In the genomic region with DNA sequence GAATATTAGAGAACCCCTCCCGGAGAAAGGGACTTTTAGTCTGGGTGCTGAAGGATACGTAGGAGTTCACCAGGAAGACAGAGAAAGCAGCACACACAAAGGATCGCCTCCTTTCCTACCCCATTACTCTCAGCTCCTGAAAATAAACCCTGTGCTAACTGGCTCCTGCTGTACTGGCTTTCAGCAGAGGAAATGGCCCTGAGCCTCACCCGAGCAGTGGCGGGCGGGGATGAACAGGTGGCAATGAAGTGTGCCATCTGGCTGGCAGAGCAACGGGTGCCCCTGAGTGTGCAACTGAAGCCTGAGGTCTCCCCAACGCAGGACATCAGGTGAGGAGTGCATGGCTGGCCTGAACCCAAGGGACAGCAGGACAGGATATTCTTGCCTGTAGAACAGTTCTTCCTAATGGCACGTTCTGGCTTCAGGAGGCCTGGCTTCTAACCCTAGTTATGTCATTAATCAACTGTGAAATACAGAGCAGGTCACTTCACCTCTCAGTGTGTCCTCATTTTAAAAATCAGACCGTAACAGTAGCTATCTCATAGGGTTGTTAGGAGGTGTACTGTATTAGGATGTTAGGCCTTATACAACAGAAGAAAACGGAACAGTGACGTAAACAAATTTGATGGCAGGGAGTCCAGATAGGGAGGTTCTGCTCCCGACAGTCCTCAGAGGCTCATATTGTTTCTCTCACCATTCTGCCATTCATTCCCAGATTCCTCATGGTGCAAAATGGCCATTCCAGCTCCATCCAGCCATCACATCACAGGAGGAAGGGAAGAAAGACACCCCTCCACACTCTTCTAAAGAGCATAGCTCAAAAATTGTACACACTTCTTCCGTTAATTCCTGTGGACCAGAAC, we compare ENCODE assay signal across 8 cellular contexts. TPM values are rescaled to one million over a fixed set of nuclear protein-coding genes. Genes with fewer than 3 reads are reported as not detected.
DNase-seq lines count a peak whose midpoint lies in the region; ATAC-seq and TF ChIP-seq lines count a peak whose summit lies in the region.

No MANE protein-coding gene starts in this region.

- in situ Hi-C loops in gastrocnemius medialis (cut with MboI; ENCODE audit: low sequenced_read_pairs in 4 of 4) = loop anchor here in 1 of 4 donors (10.0 kb wide), 1 partner anchor 65 kb away; no protein-coding TSS in a partner anchor

- peaks cover 0 to 5% of the 10 kb centered on the region in 2 donors for H3K36me3 ChIP-seq in gastrocnemius medialis

- H3K27ac ChIP-seq in RWPE1 (peak overlapping the region; percentile 91), epithelial cell of prostate (peak overlapping the region; percentile 100), gastrocnemius medialis (peak overlapping the region; percentile 95 to 98 (median 97))

- DNase-seq in GM12865 (ENCODE audit: low read depth) = peak; percentile 27
- no peak for DNase-seq in RWPE1 (ENCODE audit: low spot score)
- no peak for DNase-seq in epithelial cell of prostate (ENCODE audit: low read depth, low spot score)
- DNase-seq in gastrocnemius medialis = peak; percentile 82 to 89
- DNase-seq in HEK293T (ENCODE audit: extremely low spot score) = no peak
- no peak for DNase-seq in stimulated activated CD4-positive, alpha-beta T cell treated with anti-CD3 and anti-CD28 coated beads, Interleukin-15, amount 100 ng/mL, for 24 hours

- peaks cover 25 to 26% of the 10 kb centered on the region in 2 donors for H3K4me1 ChIP-seq in gastrocnemius medialis

- ATAC-seq in gastrocnemius medialis = peak; percentile 42 to 58
- ATAC-seq in GM18867 (IDR thresholded peaks at IDR 0.05; ENCODE audit: unreplicated experiment) = no peak
- ATAC-seq in GM21825 (IDR thresholded peaks at IDR 0.05; ENCODE audit: unreplicated experiment) = no peak

- H3K27me3 ChIP-seq in gastrocnemius medialis = no peaks in the 10 kb centered on the region

- CTCF ChIA-PET in RWPE1 (lab: Yijun Ruan, JAX) = interaction anchor here (1.0 kb wide), 1 partner anchor 47 kb away, joined by 3 read pairs; no protein-coding TSS in a partner anchor
- CTCF ChIA-PET in HEK293T (lab: Yijun Ruan, JAX) = no interaction called here

- TF ChIP-seq CTCF in GM12865 (IDR thresholded peaks at IDR 0.05; ENCODE audit: insufficient read depth, low read depth, low read length, missing control alignments) (no peak), RWPE1 (conservative IDR thresholded peaks at IDR 0.05; ENCODE audit: low read depth) (no peak), gastrocnemius medialis (IDR thresholded peaks at IDR 0.05 in 4 of 5, conservative IDR thresholded peaks at IDR 0.05 in 1 of 5) (no peak)

- H3K9me3 ChIP-seq in gastrocnemius medialis = no peaks in the 10 kb centered on the region

- POLR2A ChIA-PET in RWPE1 (lab: Yijun Ruan, JAX; ENCODE audit: low non-redundant PET) = interaction anchor here (0.7 kb wide), 1 partner anchor 47 kb away, joined by 3 read pairs; no protein-coding TSS in a partner anchor
- POLR2A ChIA-PET in HEK293T (lab: Yijun Ruan, JAX) = no interaction called here

- H3K4me3 ChIP-seq in GM12865 (ENCODE audit: low read depth, low read length) = peak overlapping the region; percentile 93
- H3K4me3 ChIP-seq in gastrocnemius medialis = peak overlapping the region; percentile 92 to 96 (median 95)

- TF ChIP-seq POLR2A in gastrocnemius medialis (IDR thresholded peaks at IDR 0.05) = peak; percentile 46 to 61

- intact Hi-C loops in gastrocnemius medialis (cut with DNase I; ENCODE audit: low total_unique reads) = loop anchor here (2.0 to 5.0 kb wide), 4 partner anchors 58 to 242 kb away; a partner anchor contains a TSS

TF ChIP-seq in HEK293T, 16 proteins besides CTCF, POLR2A, EP300 and RAD21:
- no peak for TF ChIP-seq SP1 (IDR thresholded peaks at IDR 0.05)
- no peak for TF ChIP-seq FOXA1 (IDR thresholded peaks at IDR 0.05)
- TF ChIP-seq ZNF384 (IDR thresholded peaks at IDR 0.05) = no peak
- TF ChIP-seq FOXM1 (IDR thresholded peaks at IDR 0.05; ENCODE audit: borderline replicate concordance) = no peak
- no peak for TF ChIP-seq CTBP1 (IDR thresholded peaks at IDR 0.05; ENCODE audit: borderline replicate concordance)
- no peak for TF ChIP-seq ARNT (IDR thresholded peaks at IDR 0.05)

RNA-seq across cellular contexts. Expression of a gene that starts 1.8 kb away (rescaled TPM):
- total RNA-seq in gastrocnemius medialis = 10 to 100 TPM; 38.6 to 76.5 (median 62.6) TPM

RNA-seq across cellular contexts. Expression of a gene that starts 29.4 kb away (rescaled TPM):
- total RNA-seq in gastrocnemius medialis = 1 to 10 TPM in 2 of 4 donors, under 1 TPM in 1, not detected in 1; 0.58 to 3.0 (median 2.4) TPM

RNA-seq across cellular contexts. Expression of a gene that starts 52.4 kb away (rescaled TPM):
- total RNA-seq in gastrocnemius medialis = 10 to 100 TPM; 28.9 to 39.0 (median 34.0) TPM

Comparison
In these comparisons a context has a peak if more than half of its experiments do, and no peak if none do; other contexts are left out.
1. DNase-seq: peak in GM12865 (single experiment) and gastrocnemius medialis (2 of 2); none in RWPE1 (single experiment), epithelial cell of prostate (single experiment), HEK293T (single experiment) and stimulated activated CD4-positive, alpha-beta T cell treated with anti-CD3 and anti-CD28 coated beads, Interleukin-15, amount 100 ng/mL, for 24 hours (single experiment).
2. ATAC-seq: peak in gastrocnemius medialis (2 of 2); none in GM18867 (single experiment) and GM21825 (single experiment).
3. Peak in every context shown above with its lines, with median percentiles within 50 percentile points of each other: H3K27ac ChIP-seq.